8 cellular contexts compared by ENCODE assay signal in genomic region chr19:53537126-53537522, GRCh38. TPM values are rescaled to one million over a fixed set of nuclear protein-coding genes. Genes with fewer than 3 reads are reported as not detected.
DNase-seq lines count a peak whose midpoint lies in the region; TF ChIP-seq lines count a peak whose summit lies in the region.

No MANE protein-coding gene starts in this region.

- H3K4me1 ChIP-seq in HEK293 (ENCODE audit: control insufficient read depth, insufficient read depth, low read length) (0 out of 2 replicates have a peak, but pooled peaks cover 2% of the 10 kb centered on the region), ascending aorta (no peaks in the 10 kb centered on the region), urinary bladder (ENCODE audit: insufficient read depth) (no peaks in the 10 kb centered on the region)

- H3K27me3 ChIP-seq in ascending aorta, result no peaks in the 10 kb centered on the region

- intact Hi-C loops in ascending aorta (cut with DNase I) (no loop called here), lower leg skin (cut with DNase I; ENCODE audit: low total_unique reads) (no loop called here)

- H3K27ac ChIP-seq in HEK293 (ENCODE audit: extremely low read depth, low read depth, low read length) (no peak overlapping the region; the same call in 1 of the 2 replicates), ascending aorta (peak overlapping the region; percentile 86 to 89), urinary bladder (ENCODE audit: low read depth) (no peak overlapping the region)

- DNase-seq in AG04449 (ENCODE audit: low read depth, low spot score) (no peak), ascending aorta (ENCODE audit: low spot score in 2 of 2) (no peak), lower leg skin (ENCODE audit: low spot score in 2 of 2) (no peak), SIG-M5 (lab: John Stamatoyannopoulos, UW) (no peak), SKM-1 treated with dmso at 0.1 percent for 144 hours (lab: John Stamatoyannopoulos, UW; ENCODE audit: unreplicated experiment) (no peak), NCI-H774 (lab: John Stamatoyannopoulos, UW) (no peak)

- H3K9me3 ChIP-seq in HEK293 (ENCODE audit: control insufficient read depth, insufficient read depth, low read depth, low read length) (no peaks in the 10 kb centered on the region), ascending aorta (no peaks in the 10 kb centered on the region)

- CTCF ChIA-PET in AG04449 (lab: Yijun Ruan, JAX) (interaction anchor here (0.8 kb wide), 1 partner anchor 16 kb away, joined by 4 read pairs; no protein-coding TSS in a partner anchor), HEK293 (lab: Yijun Ruan, JAX) (interaction anchor here (0.8 to 1.2 kb wide), 2 partner anchors 106 to 112 kb away, joined by 5 read pairs; no protein-coding TSS in a partner anchor)

- peak overlapping the region; percentile 76 for H3K4me3 ChIP-seq in AG04449 (ENCODE audit: low read depth, low read length)
- peak overlapping the region; percentile 70 for H3K4me3 ChIP-seq in HEK293 (ENCODE audit: low read depth, low read length)
- H3K4me3 ChIP-seq in ascending aorta, result peak overlapping the region; percentile 51 to 81
- peak overlapping the region; percentile 70 for H3K4me3 ChIP-seq in lower leg skin (ENCODE audit: low read depth, poor library complexity, severe bottlenecking)
- peak overlapping the region; percentile 47 for H3K4me3 ChIP-seq in urinary bladder (ENCODE audit: low read depth, low read length)

- H3K36me3 ChIP-seq in HEK293 (ENCODE audit: control insufficient read depth in 2 of 2, insufficient read depth in 1 of 2, low read length in 2 of 2) (peaks cover 20 to 32% of the 10 kb centered on the region in 2 experiments), ascending aorta (peaks cover 0 to 2% of the 10 kb centered on the region in 2 donors), urinary bladder (ENCODE audit: insufficient read depth) (no peaks in the 10 kb centered on the region)

- WGBS in lower leg skin, 2 donors, result 54 to 58% methylated on average over 12 of the region's 12 CpGs
- 59% methylated on average over 12 of the region's 12 CpGs for WGBS in urinary bladder

- TF ChIP-seq POLR2A in lower leg skin (IDR thresholded peaks at IDR 0.05), result no peak

- POLR2A ChIA-PET in AG04449 (lab: Yijun Ruan, JAX) (interaction anchor here (0.8 kb wide), 1 partner anchor 16 kb away, joined by 4 read pairs; no protein-coding TSS in a partner anchor), HEK293 (lab: Yijun Ruan, JAX) (interaction anchor here (0.6 to 3.0 kb wide), 2 partner anchors 16 to 59 kb away, joined by 3 to 17 read pairs; no protein-coding TSS in a partner anchor)

- TF ChIP-seq CTCF in AG04449 (IDR thresholded peaks at IDR 0.05; ENCODE audit: insufficient read depth, low read length, missing control alignments) (no peak), HEK293 (tag by site-specific recombination; IDR thresholded peaks at IDR 0.05) (no peak), ascending aorta (IDR thresholded peaks at IDR 0.05) (no peak), lower leg skin (IDR thresholded peaks at IDR 0.05) (no peak)

TF ChIP-seq in HEK293, 187 proteins besides CTCF, POLR2A, EP300 and RAD21:
- TF ChIP-seq ZNF558 (tag by site-specific recombination; IDR thresholded peaks at IDR 0.05) (no peak), ZNF112 (tag by site-specific recombination; IDR thresholded peaks at IDR 0.05) (no peak), ZNF174 (tag by site-specific recombination; IDR thresholded peaks at IDR 0.05) (no peak), ZNF626 (tag by site-specific recombination; IDR thresholded peaks at IDR 0.05) (no peak), ZNF394 (tag by site-specific recombination; IDR thresholded peaks at IDR 0.05; ENCODE audit: borderline replicate concordance) (no peak), SP3 (tag by site-specific recombination; IDR thresholded peaks at IDR 0.05) (no peak), ZBTB1 (tag by site-specific recombination; IDR thresholded peaks at IDR 0.05) (no peak), ZNF571 (tag by site-specific recombination; IDR thresholded peaks at IDR 0.05) (no peak), ZNF121 (tag by site-specific recombination; IDR thresholded peaks at IDR 0.05) (no peak), ZNF335 (tag by site-specific recombination; conservative IDR thresholded peaks at IDR 0.05) (no peak), ZSCAN5A (tag by site-specific recombination; IDR thresholded peaks at IDR 0.05) (no peak), HOXC10 (CRISPR knock-in tag; IDR thresholded peaks at IDR 0.05) (no peak), ZNF404 (tag by site-specific recombination; IDR thresholded peaks at IDR 0.05) (no peak), ZNF768 (tag by site-specific recombination; IDR thresholded peaks at IDR 0.05) (no peak), ZFP3 (tag by site-specific recombination; IDR thresholded peaks at IDR 0.05; ENCODE audit: low read depth) (no peak), PRDM10 (tag by site-specific recombination; IDR thresholded peaks at IDR 0.05) (no peak), ZNF624 (tag by site-specific recombination; IDR thresholded peaks at IDR 0.05) (no peak), ZNF600 (tag by site-specific recombination; IDR thresholded peaks at IDR 0.05) (no peak)
TF ChIP-seq in HEK293: peak in this region for 0.

RNA-seq across cellular contexts. Expression of gene ZNF331, which starts 0.8 kb away (rescaled TPM):
- total RNA-seq in ascending aorta (34.5 TPM), lower leg skin (10 to 100 TPM; 17.6 to 28.0 (median 24.0) TPM), urinary bladder (24.7 TPM)
- polyA plus RNA-seq in urinary bladder, result 19.1 TPM

Comparison
In these comparisons a context has a peak if more than half of its experiments do, and no peak if none do; other contexts are left out.
1. H3K27ac ChIP-seq: peak in ascending aorta (2 of 2); none in HEK293 (single experiment) and urinary bladder (single experiment).
2. Peak in every context shown above with its lines, with median percentiles within 50 percentile points of each other: H3K4me3 ChIP-seq.